Comparison of ENCODE assay signal across 12 cellular contexts in the genomic region with DNA sequence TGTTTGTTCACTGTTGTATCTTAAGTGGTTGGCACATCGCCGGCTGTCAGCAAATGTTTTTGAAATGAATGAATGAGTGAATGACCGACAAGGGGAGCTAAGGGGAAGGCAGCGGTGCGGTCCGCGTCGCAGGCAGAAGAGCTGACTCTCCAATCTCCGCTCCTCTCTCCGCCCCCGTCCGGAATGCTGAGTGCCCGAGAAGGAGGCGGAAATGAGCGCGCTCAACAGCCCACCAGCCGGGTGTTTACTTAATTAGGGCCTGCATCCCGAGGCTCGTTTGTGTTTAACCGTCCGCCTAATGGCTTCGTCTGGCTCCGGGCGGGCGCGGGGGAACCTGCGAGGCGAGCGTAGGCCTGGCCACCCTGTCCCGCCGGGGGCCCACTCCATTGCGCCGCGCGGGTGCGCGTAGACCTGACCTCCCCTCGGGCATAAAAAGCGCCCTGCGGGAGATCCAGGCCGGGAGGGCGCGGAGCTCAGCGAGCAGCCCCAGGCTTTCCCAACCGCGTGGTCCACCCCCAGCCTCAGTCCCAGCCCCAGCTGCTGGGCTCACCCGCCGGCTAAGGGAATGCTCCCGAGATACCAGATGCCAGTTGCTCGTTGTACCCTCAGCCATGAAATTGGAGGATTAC. TPM values are rescaled to one million over a fixed set of nuclear protein-coding genes. Genes with fewer than 3 reads are reported as not detected.
DNase-seq lines count a peak whose midpoint lies in the region; ATAC-seq and TF ChIP-seq lines count a peak whose summit lies in the region.
"Had no signal": no experiment of that assay in that cellular context is flagged by ENCODE, and none has a peak within 500 bp of the region (broad histone marks: within the 10 kb centered on the region; RNA-seq: fewer than 3 reads in every experiment).

No MANE protein-coding gene starts in this region.

- WGBS in tibial nerve, 2 donors: 3 to 7% methylated on average over 28 to 41 of the region's 50 CpGs

- H3K4me3 ChIP-seq in BLaER1: peak overlapping the region; percentile 47
- H3K4me3 ChIP-seq in HUES6 (ENCODE audit: low read depth, low read length): peak overlapping the region; percentile 53
- peak overlapping the region in 2 of 4 donors; percentile 22 to 31 for H3K4me3 ChIP-seq in tibial nerve

- no peak for TF ChIP-seq POLR2A in tibial nerve (IDR thresholded peaks at IDR 0.05)

- H3K27me3 Mint-ChIP-seq in nephron (ENCODE audit: low read depth): peaks cover 59% of the 10 kb centered on the region

- H4K20me1 ChIP-seq in BLaER1: peaks cover 42% of the 10 kb centered on the region

- TF ChIP-seq CTCF in nephron (IDR thresholded peaks at IDR 0.05; ENCODE audit: unreplicated experiment in 3 of 3): no peak
- no peak for TF ChIP-seq CTCF in tibial nerve (IDR thresholded peaks at IDR 0.05)

- no peak for ATAC-seq in GM18870 (IDR thresholded peaks at IDR 0.05; ENCODE audit: unreplicated experiment)
- ATAC-seq: HCT116 had no signal

- H3K9me3 Mint-ChIP-seq in nephron: no peaks in the 10 kb centered on the region

- peak overlapping the region; percentile 74 to 95 (median 82) for H3K4me3 Mint-ChIP-seq in nephron

- DNase-seq in ecto neural progenitor cell (ENCODE audit: low spot score) (peak; percentile 76), SKM-1 (lab: John Stamatoyannopoulos, UW; ENCODE audit: unreplicated experiment) (no peak), NCI-H1930 (lab: John Stamatoyannopoulos, UW) (no peak), tibial nerve (ENCODE audit: low spot score in 2 of 2) (no peak)
- DNase-seq: left cardiac atrium; MM.1S; stimulated activated CD4-positive, alpha-beta T cell treated with anti-CD3 and anti-CD28 coated beads, Interleukin-4, amount 100 ng/mL, for 4 hours had no signal

- TF ChIP-seq EP300 in tibial nerve (IDR thresholded peaks at IDR 0.05): no peak

- H3K9ac ChIP-seq in BLaER1: no peak overlapping the region
- H3K9ac ChIP-seq in HUES6 (ENCODE audit: low read length): peak overlapping the region; percentile 74

- H3K4me1 ChIP-seq in BLaER1 (peaks cover 41% of the 10 kb centered on the region), HUES6 (ENCODE audit: control insufficient read depth, insufficient read depth, low read length) (peaks cover 32% of the 10 kb centered on the region), tibial nerve (peaks cover 0 to 37% (median 10%) of the 10 kb centered on the region in 4 donors)

- H3K36me3 ChIP-seq in BLaER1: no peaks in the 10 kb centered on the region
- no peaks in the 10 kb centered on the region for H3K36me3 ChIP-seq in HUES6 (ENCODE audit: control insufficient read depth, insufficient read depth, low read length)
- no peaks in the 10 kb centered on the region for H3K36me3 ChIP-seq in tibial nerve

- H3K4me2 ChIP-seq in BLaER1: peak overlapping the region; percentile 78

- H3K27ac Mint-ChIP-seq in nephron: peak overlapping the region; percentile 11 to 88 (median 74)

- H3K9me3 ChIP-seq in BLaER1 (no peaks in the 10 kb centered on the region; the same call in 1 of the 2 replicates), HUES6 (ENCODE audit: control insufficient read depth, insufficient read depth, low read depth, low read length) (no peaks in the 10 kb centered on the region), tibial nerve (no peaks in the 10 kb centered on the region)

- H3K27ac ChIP-seq in BLaER1 (no peak overlapping the region), HUES6 (ENCODE audit: low read depth, low read length) (peak overlapping the region; percentile 72; the same call in 1 of the 2 replicates), tibial nerve (no peak overlapping the region)

- no peaks in the 10 kb centered on the region for H3K36me3 Mint-ChIP-seq in nephron (ENCODE audit: low read depth)

- peaks cover 67% of the 10 kb centered on the region for H3K27me3 ChIP-seq in BLaER1
- H3K27me3 ChIP-seq in HUES6 (ENCODE audit: control insufficient read depth, insufficient read depth, low read length): peaks cover 6% of the 10 kb centered on the region; the same call in 1 of the 2 replicates
- H3K27me3 ChIP-seq in tibial nerve: peaks cover 0 to 57% of the 10 kb centered on the region in 2 donors

- peaks cover 37% of the 10 kb centered on the region for H3K4me1 Mint-ChIP-seq in nephron

RNA-seq across cellular contexts. Expression of a gene that starts 2.6 kb away (rescaled TPM):
- total RNA-seq in tibial nerve: 10 to 100 TPM in 1 of 4 donors, 1 to 10 TPM in 3; 1.2 to 15.9 (median 2.5) TPM
